ENCODE assay signal across 7 cellular contexts in genomic region chr1:247574236-247574635, GRCh38. TPM values are rescaled to one million over a fixed set of nuclear protein-coding genes. Genes with fewer than 3 reads are reported as not detected.
"Had no signal": no experiment of that assay in that cellular context is flagged by ENCODE, and none has a peak within 500 bp of the region (broad histone marks: within the 10 kb centered on the region; RNA-seq: fewer than 3 reads in every experiment).

No MANE protein-coding gene starts in this region.

- DNase-seq: IMR-90, KBM-7, KG1 had no signal

- H3K27ac ChIP-seq: HL-60 had no signal

- H3K4me3 ChIP-seq: K562 had no signal

RNA-seq across cellular contexts. Expression of gene OR2G2, which starts 13.9 kb away (rescaled TPM):
- polyA plus RNA-seq: HepG2, IgD-negative memory B cell, IMR-90, K562 had no signal

RNA-seq across cellular contexts. Expression of gene GCSAML, which starts 25.3 kb away (rescaled TPM):
- polyA plus RNA-seq: HepG2, IgD-negative memory B cell, IMR-90 had no signal

RNA-seq across cellular contexts. Expression of gene OR2G3, which starts 31.1 kb away (rescaled TPM):
- polyA plus RNA-seq: HepG2, IgD-negative memory B cell, IMR-90, K562 had no signal

RNA-seq across cellular contexts. Expression of gene OR2C3, which starts 38.0 kb away (rescaled TPM):
- polyA plus RNA-seq: HepG2, IgD-negative memory B cell, IMR-90 had no signal
